Comparison of ENCODE assay signal across 14 cellular contexts in the genomic region with DNA sequence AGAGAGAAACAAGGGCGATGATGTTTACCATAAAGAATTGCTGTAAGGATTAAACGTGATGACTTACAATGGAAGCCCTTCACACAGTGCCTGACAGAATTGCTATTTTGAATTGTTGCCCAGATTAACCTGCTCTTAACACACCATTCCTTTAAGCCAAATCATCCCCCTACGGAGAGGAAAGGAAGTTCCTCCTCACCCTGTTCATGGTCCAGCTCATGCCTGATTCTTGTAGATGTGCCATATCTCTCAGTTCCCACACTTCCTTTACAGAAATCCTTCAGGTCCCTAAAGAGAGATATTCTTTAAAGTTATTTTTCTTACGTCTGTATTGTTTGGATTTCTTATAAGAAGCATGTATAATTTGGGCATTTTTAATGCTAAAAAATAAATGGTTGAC.
DNase-seq lines count a peak whose midpoint lies in the region; ATAC-seq, FAIRE-seq and TF ChIP-seq lines count a peak whose summit lies in the region.
"Had no signal": no experiment of that assay in that cellular context is flagged by ENCODE, and none has a peak within 500 bp of the region (broad histone marks: within the 10 kb centered on the region; RNA-seq: fewer than 3 reads in every experiment).

No MANE protein-coding gene starts in this region.

- no peak overlapping the region for H3K4me3 Mint-ChIP-seq in effector memory CD8-positive, alpha-beta T cell
- H3K4me3 Mint-ChIP-seq: B cell, neural crest cell had no signal

- H3K79me2 ChIP-seq in endothelial cell of umbilical vein (ENCODE audit: control insufficient read depth, insufficient read depth, low read length), result no peaks in the 10 kb centered on the region

- H3K4me1 ChIP-seq in RWPE2 (ENCODE audit: insufficient read depth, poor library complexity, severe bottlenecking) (no peaks in the 10 kb centered on the region), endothelial cell of umbilical vein (ENCODE audit: control insufficient read depth, extremely low read depth, insufficient read depth, low read length) (peaks cover 34% of the 10 kb centered on the region)

- CTCF ChIA-PET in endothelial cell of umbilical vein (lab: Charles Lee), result interaction anchor here (0.9 to 3.1 kb wide), 17 partner anchors 9 to 643 kb away, joined by 3 to 15 read pairs (median 5); a partner anchor contains a TSS

- POLR2A ChIA-PET in endothelial cell of umbilical vein (lab: Charles Lee), result interaction anchor here (0.5 to 1.7 kb wide), 6 partner anchors 18 to 814 kb away, joined by 3 to 6 read pairs (median 4); no protein-coding TSS in a partner anchor

- H3K9ac ChIP-seq in endothelial cell of umbilical vein (replicated peaks; ENCODE audit: extremely low read depth, insufficient read depth, low read length), result peak overlapping the region; percentile 46

- no peak overlapping the region for H3K4me3 ChIP-seq in RWPE2 (ENCODE audit: severe bottlenecking)
- H3K4me3 ChIP-seq in endothelial cell of umbilical vein (replicated peaks in 1 of 3; ENCODE audit: insufficient read depth in 1 of 3, low read depth in 1 of 3, low read length in 3 of 3), result peak overlapping the region in 1 of 3 experiments; percentile 30

- H3K9me3 ChIP-seq in RWPE2 (ENCODE audit: severe bottlenecking), result no peaks in the 10 kb centered on the region
- H3K9me3 ChIP-seq in endothelial cell of umbilical vein (replicated peaks; ENCODE audit: control insufficient read depth, insufficient read depth, low read length), result no peaks in the 10 kb centered on the region

- H4K20me1 ChIP-seq in endothelial cell of umbilical vein (replicated peaks; ENCODE audit: control insufficient read depth, extremely low read depth, insufficient read depth, low read length), result no peaks in the 10 kb centered on the region

- FAIRE-seq in endothelial cell of umbilical vein (lab: Jason Lieb, UNC), result peak; percentile 87

- TF ChIP-seq CTCF in RWPE2 (IDR thresholded peaks at IDR 0.05; ENCODE audit: poor library complexity, severe bottlenecking) (no peak), endothelial cell of umbilical vein (IDR thresholded peaks at IDR 0.05; ENCODE audit: extremely low read depth in 1 of 2, insufficient read depth in 1 of 2, low read depth in 1 of 2, low read length in 2 of 2) (no peak)

- H3K36me3 ChIP-seq in RWPE2 (ENCODE audit: low read depth) (peaks cover 56% of the 10 kb centered on the region), endothelial cell of umbilical vein (ENCODE audit: control insufficient read depth in 2 of 2, extremely low read depth in 1 of 2, insufficient read depth in 2 of 2, low read length in 2 of 2) (peaks cover 3 to 9% of the 10 kb centered on the region in 2 experiments)

- H3K27me3 ChIP-seq in RWPE2 (ENCODE audit: insufficient read depth, poor library complexity, severe bottlenecking) (no peaks in the 10 kb centered on the region), endothelial cell of umbilical vein (ENCODE audit: control insufficient read depth in 2 of 2, insufficient read depth in 2 of 2, low read length in 2 of 2) (no peaks in the 10 kb centered on the region)

- H3K4me1 Mint-ChIP-seq in effector memory CD8-positive, alpha-beta T cell (ENCODE audit: low read depth in 2 of 2), result no peaks in the 10 kb centered on the region
- H3K4me1 Mint-ChIP-seq: B cell, neural crest cell had no signal

- intact Hi-C loops in endothelial cell of umbilical vein (cut with micrococcal nuclease), result loop anchor here (1.0 kb wide), 4 partner anchors 49 to 209 kb away; no protein-coding TSS in a partner anchor

- peak overlapping the region; percentile 40 for H2AFZ ChIP-seq in endothelial cell of umbilical vein (ENCODE audit: low read depth, low read length)

- dilution Hi-C loops in endothelial cell of umbilical vein (cut with MboI; ENCODE audit: extremely low pct_ligation_motif_present, low sequenced_read_pairs), result no loop called here

- peak; percentile 69 for ATAC-seq in RWPE2 (ENCODE audit: low read depth)
- ATAC-seq in HG03439 (IDR thresholded peaks at IDR 0.05; ENCODE audit: unreplicated experiment), result no peak
- no peak for ATAC-seq in effector memory CD8-positive, alpha-beta T cell (replicated peaks)

- H3K4me2 ChIP-seq in endothelial cell of umbilical vein (ENCODE audit: insufficient read depth, low read length), result peak overlapping the region; percentile 81

- BruUV-seq in endothelial cell of umbilical vein (replicated peaks; lab: Mats Ljungman, UMichigan), result no TSS peak

- H3K27ac ChIP-seq in RWPE2 (ENCODE audit: poor library complexity, severe bottlenecking) (no peak overlapping the region), endothelial cell of umbilical vein (ENCODE audit: insufficient read depth, low read depth, low read length) (peak overlapping the region; percentile 82)
- H3K27ac ChIP-seq: WERI-Rb-1 had no signal

- H3K27ac Mint-ChIP-seq in effector memory CD8-positive, alpha-beta T cell, result no peak overlapping the region
- H3K27ac Mint-ChIP-seq: B cell had no signal

- H3K9me1 ChIP-seq in endothelial cell of umbilical vein (replicated peaks; ENCODE audit: control insufficient read depth, extremely low read depth, insufficient read depth, low read length), result no peaks in the 10 kb centered on the region

- H3K27me3 Mint-ChIP-seq in effector memory CD8-positive, alpha-beta T cell, result no peaks in the 10 kb centered on the region
- H3K27me3 Mint-ChIP-seq: B cell had no signal

- H3K9me3 Mint-ChIP-seq in effector memory CD8-positive, alpha-beta T cell, result no peaks in the 10 kb centered on the region
- H3K9me3 Mint-ChIP-seq: neural crest cell had no signal

- DNase-seq in AG08395 (ENCODE audit: low spot score), result peak; percentile 15
- DNase-seq in RWPE2 (ENCODE audit: low spot score), result no peak
- peak; percentile 97 for DNase-seq in endothelial cell of umbilical vein (ENCODE audit: low read depth, low spot score)
- peak; percentile 80 for DNase-seq in kidney tubule cell (ENCODE audit: low spot score)
- no peak for DNase-seq in NK-92 (lab: John Stamatoyannopoulos, UW; ENCODE audit: unreplicated experiment)
- DNase-seq in effector memory CD8-positive, alpha-beta T cell, result no peak
- no peak for DNase-seq in stimulated activated CD8-positive, alpha-beta memory T cell treated with anti-CD3 and anti-CD28 coated beads, Interleukin-4, amount 100 ng/mL, for 48 hours
- DNase-seq: activated T-cell treated with anti-CD3 and anti-CD28 coated beads for 4 hours, NCI-H510A, RPMI8226, WERI-Rb-1 had no signal

- TF ChIP-seq POLR2A in endothelial cell of umbilical vein (IDR thresholded peaks at IDR 0.05; ENCODE audit: low read depth, low read length), result peak; percentile 61

- peaks cover 3% of the 10 kb centered on the region for H3K36me3 Mint-ChIP-seq in effector memory CD8-positive, alpha-beta T cell (ENCODE audit: insufficient read depth)

TF ChIP-seq in endothelial cell of umbilical vein, 7 proteins besides CTCF, POLR2A, EP300 and RAD21:
- TF ChIP-seq GATA2 (IDR thresholded peaks at IDR 0.05; ENCODE audit: insufficient read depth, insufficient read length, low read depth, low read length) (peak; percentile 89), JUN (IDR thresholded peaks at IDR 0.05; ENCODE audit: borderline replicate concordance, insufficient read depth, insufficient read length, low read depth) (peak; percentile 50), POLR2AphosphoS5 (IDR thresholded peaks at IDR 0.05; ENCODE audit: insufficient read depth, low read depth, low read length) (peak; percentile 71), MYC (IDR thresholded peaks at IDR 0.05; ENCODE audit: low read depth, low read length) (no peak), EZH2 (IDR thresholded peaks at IDR 0.05; ENCODE audit: borderline replicate concordance, low read depth, low read length, severe bottlenecking) (no peak), FOS (IDR thresholded peaks at IDR 0.05; ENCODE audit: borderline replicate concordance, insufficient read depth, low read length) (peak; percentile 30)
- TF ChIP-seq, protein P1, sequence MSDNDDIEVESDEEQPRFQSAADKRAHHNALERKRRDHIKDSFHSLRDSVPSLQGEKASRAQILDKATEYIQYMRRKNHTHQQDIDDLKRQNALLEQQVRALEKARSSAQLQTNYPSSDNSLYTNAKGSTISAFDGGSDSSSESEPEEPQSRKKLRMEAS (IDR thresholded peaks at IDR 0.05; ENCODE audit: insufficient read depth, insufficient read length), result no peak

Comparison
In these comparisons a context has a peak if more than half of its experiments do, and no peak if none do; other contexts are left out.
1. DNase-seq: peak in AG08395 (single experiment), endothelial cell of umbilical vein (single experiment) and kidney tubule cell (single experiment); none in RWPE2 (single experiment), NK-92 (single experiment), effector memory CD8-positive, alpha-beta T cell (0 of 3) and stimulated activated CD8-positive, alpha-beta memory T cell treated with anti-CD3 and anti-CD28 coated beads, Interleukin-4, amount 100 ng/mL, for 48 hours (single experiment).